In genomic region chr3:27789420-27789819, GRCh38 we compare ENCODE assay signal across 28 cellular contexts.
"Had no signal": no experiment of that assay in that cellular context is flagged by ENCODE, and none has a peak within 500 bp of the region (broad histone marks: within the 10 kb centered on the region; RNA-seq: fewer than 3 reads in every experiment).

No MANE protein-coding gene starts in this region.

- H3K4me1 ChIP-seq: left lung, lower lobe of right lung, pancreas, prostate gland, stomach, testis, thyroid gland, transverse colon, upper lobe of left lung, vagina had no signal

- DNase-seq: immature natural killer cell; kidney; left colon; left lung; lower lobe of right lung; mammary epithelial cell; mesenchymal stem cell; naive thymus-derived CD8-positive, alpha-beta T cell; nucleus accumbens; pancreas; posterior cingulate gyrus; retina; right cardiac atrium; stimulated activated CD4-positive, alpha-beta T cell treated with anti-CD3 and anti-CD28 coated beads, Interleukin-12 subunit alpha, Interleukin-12 subunit beta, amount 100 ng/mL, for 4 hours; stimulated activated CD4-positive, alpha-beta T cell treated with anti-CD3 and anti-CD28 coated beads, Interleukin-15, amount 100 ng/mL, for 24 hours; stimulated activated CD4-positive, alpha-beta T cell treated with anti-CD3 and anti-CD28 coated beads, Interleukin-2, amount 100 ng/mL, for 24 hours; stimulated activated CD4-positive, alpha-beta T cell treated with anti-CD3 and anti-CD28 coated beads, Interleukin-4, amount 100 ng/mL, for 1 hour; stimulated activated naive B cell treated with anti-CD40 and anti-IgM and Interleukin-4, amounts not matched to agents 10 μg/mL and 1 μg/mL and 100 μg/mL, for 72 hours; stimulated activated naive CD8-positive, alpha-beta T cell treated with anti-CD3 and anti-CD28 coated beads, Interleukin-15, Interleukin-2, amounts not matched to agents 100 U/mL and 50 U/mL, for 24 hours; stomach; testis; thyroid gland; transverse colon; upper lobe of left lung had no signal

- H3K4me3 ChIP-seq: left lung, lower lobe of right lung, pancreas, prostate gland, skin epidermis, stomach, testis, thyroid gland, transverse colon, upper lobe of left lung, vagina had no signal

- H3K27ac ChIP-seq: left lung, lower lobe of right lung, pancreas, prostate gland, skin epidermis, stomach, testis, thyroid gland, transverse colon, upper lobe of left lung, vagina had no signal

- H3K27me3 ChIP-seq: left lung, pancreas, stomach, testis, thyroid gland, transverse colon, upper lobe of left lung, vagina had no signal

- ATAC-seq: left colon; left lung; lower lobe of right lung; naive thymus-derived CD8-positive, alpha-beta T cell; pancreas; right cardiac atrium; sciatic nerve; stimulated activated naive B cell treated with anti-CD40 and anti-IgM and Interleukin-4, amounts not matched to agents 10 μg/mL and 1 μg/mL and 100 μg/mL, for 72 hours; stimulated activated naive CD8-positive, alpha-beta T cell treated with anti-CD3 and anti-CD28 coated beads, Interleukin-15, Interleukin-2, amounts not matched to agents 100 U/mL and 50 U/mL, for 24 hours had no signal

- H3K9me3 ChIP-seq: left lung, lower lobe of right lung, pancreas, prostate gland, stomach, testis, thyroid gland, transverse colon, upper lobe of left lung, vagina had no signal

- H3K36me3 ChIP-seq: left lung, lower lobe of right lung, pancreas, prostate gland, stomach, thyroid gland, transverse colon, upper lobe of left lung, vagina had no signal
